Comparison of ENCODE assay signal across 17 cellular contexts in the genomic region with DNA sequence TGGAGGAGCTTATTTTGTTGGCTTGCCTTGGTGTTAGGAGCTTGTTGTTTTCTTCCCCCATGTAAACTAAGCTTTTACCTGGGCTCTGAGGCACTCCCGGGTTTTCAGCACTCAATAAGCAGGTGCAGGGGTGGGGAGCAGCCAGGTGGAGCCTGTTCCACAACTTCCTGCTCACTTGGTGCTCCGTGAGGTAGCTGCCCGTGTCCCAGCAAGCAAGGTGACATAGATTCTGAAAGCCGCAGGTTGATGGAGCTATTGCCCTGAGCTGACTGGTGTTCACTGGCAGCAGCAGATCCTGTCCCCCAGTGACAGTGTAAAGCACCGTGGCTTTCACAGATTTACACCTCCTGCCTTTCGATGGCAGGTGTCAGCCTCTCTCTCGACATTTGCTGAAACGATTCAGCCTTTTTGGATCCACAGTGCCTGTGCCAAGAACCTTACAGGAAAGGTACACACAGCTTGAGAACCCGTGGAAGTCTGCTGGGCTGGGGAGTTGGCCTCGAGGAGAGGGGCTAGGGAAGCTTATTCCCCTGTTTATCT.
DNase-seq lines count a peak whose midpoint lies in the region; TF ChIP-seq lines count a peak whose summit lies in the region.
"Had no signal": no experiment of that assay in that cellular context is flagged by ENCODE, and none has a peak within 500 bp of the region (broad histone marks: within the 10 kb centered on the region; RNA-seq: fewer than 3 reads in every experiment).

No MANE protein-coding gene starts in this region.

- POLR2A ChIA-PET in SK-N-SH (lab: Yijun Ruan, JAX): no interaction called here

- H3K4me3 ChIP-seq in SK-N-SH (ENCODE audit: low read depth in 2 of 2, low read length in 1 of 2) (no peak overlapping the region), tibial nerve (no peak overlapping the region)

- WGBS in SK-N-SH (ENCODE audit: low lambda C conversion rate): 38% methylated on average over 7 of the region's 10 CpGs
- 74 to 85% methylated on average over 9 to 10 of the region's 10 CpGs for WGBS in tibial nerve, 2 donors

- TF ChIP-seq POLR2A in tibial nerve (IDR thresholded peaks at IDR 0.05): no peak

- H2AFZ ChIP-seq in SK-N-SH (ENCODE audit: low read depth): no peak overlapping the region

- TF ChIP-seq RAD21 in SK-N-SH (IDR thresholded peaks at IDR 0.05; ENCODE audit: low read length): no peak

- no peaks in the 10 kb centered on the region for H3K36me3 Mint-ChIP-seq in nephron progenitor cell (ENCODE audit: low read depth)
- H3K36me3 Mint-ChIP-seq: activated naive CD8-positive, alpha-beta T cell treated with anti-CD3 and anti-CD28 coated beads, Interleukin-2, amount 10 ng/mL, durations not matched to agents 7 days and 5 days had no signal

- H3K9me3 ChIP-seq in SK-N-SH (no peaks in the 10 kb centered on the region), tibial nerve (no peaks in the 10 kb centered on the region)

- no peaks in the 10 kb centered on the region for H3K79me2 ChIP-seq in SK-N-SH (ENCODE audit: insufficient read depth)

- no peak overlapping the region for H3K9ac ChIP-seq in SK-N-SH
- H3K9ac ChIP-seq: KMS-11 had no signal

- TF ChIP-seq CTCF in VCaP (conservative IDR thresholded peaks at IDR 0.05): peak; percentile 32
- no peak for TF ChIP-seq CTCF in SK-N-SH (IDR thresholded peaks at IDR 0.05)
- no peak for TF ChIP-seq CTCF in nephron progenitor cell (IDR thresholded peaks at IDR 0.05)
- TF ChIP-seq CTCF in tibial nerve (IDR thresholded peaks at IDR 0.05): no peak

- H3K9me2 ChIP-seq in SK-N-SH: no peaks in the 10 kb centered on the region

- no peaks in the 10 kb centered on the region for H3K27me3 ChIP-seq in SK-N-SH (ENCODE audit: insufficient read depth)
- H3K27me3 ChIP-seq in tibial nerve: no peaks in the 10 kb centered on the region

- H3K4me1 Mint-ChIP-seq in nephron progenitor cell: peaks cover 48% of the 10 kb centered on the region
- H3K4me1 Mint-ChIP-seq: activated CD4-positive, alpha-beta T cell treated with anti-CD3 and anti-CD28 coated beads for 36 hours had no signal

- H3K4me3 Mint-ChIP-seq in nephron progenitor cell: no peak overlapping the region
- H3K4me3 Mint-ChIP-seq: activated CD4-positive, alpha-beta T cell treated with anti-CD3 and anti-CD28 coated beads for 36 hours; activated naive CD8-positive, alpha-beta T cell treated with anti-CD3 and anti-CD28 coated beads, Interleukin-2, amount 10 ng/mL, durations not matched to agents 7 days and 5 days; brain had no signal

- no peak overlapping the region for H3K27ac Mint-ChIP-seq in nephron progenitor cell
- H3K27ac Mint-ChIP-seq: activated CD4-positive, alpha-beta T cell treated with anti-CD3 and anti-CD28 coated beads for 36 hours; activated naive CD8-positive, alpha-beta T cell treated with anti-CD3 and anti-CD28 coated beads, Interleukin-2, amount 10 ng/mL, durations not matched to agents 7 days and 5 days; brain had no signal

- TF ChIP-seq EP300 in SK-N-SH (IDR thresholded peaks at IDR 0.05; ENCODE audit: borderline replicate concordance in 1 of 2, low read depth in 1 of 2, low read length in 1 of 2) (no peak), tibial nerve (IDR thresholded peaks at IDR 0.05) (no peak)

- CTCF ChIA-PET in SK-N-SH (lab: Yijun Ruan, JAX): interaction anchor here (1.8 kb wide), 1 partner anchor 84 kb away, joined by 6 read pairs; no protein-coding TSS in a partner anchor

- H3K36me3 ChIP-seq in SK-N-SH (replicated peaks in 1 of 2; ENCODE audit: control insufficient read depth in 1 of 2, insufficient read depth in 2 of 2, low read length in 1 of 2): no peaks in the 10 kb centered on the region
- no peaks in the 10 kb centered on the region for H3K36me3 ChIP-seq in tibial nerve

- H3F3A ChIP-seq in SK-N-SH (replicated peaks; ENCODE audit: insufficient read depth): no peaks in the 10 kb centered on the region

- H3K27ac ChIP-seq in VCaP: peak overlapping the region; percentile 72
- H3K27ac ChIP-seq in SK-N-SH (ENCODE audit: low read depth in 2 of 2, low read length in 1 of 2): no peak overlapping the region
- H3K27ac ChIP-seq in tibial nerve: no peak overlapping the region
- H3K27ac ChIP-seq: KMS-11 had no signal

- peaks cover 18% of the 10 kb centered on the region for H3K27me3 Mint-ChIP-seq in nephron progenitor cell (ENCODE audit: low read depth, poor library complexity)
- H3K27me3 Mint-ChIP-seq: brain had no signal

- no peaks in the 10 kb centered on the region for H4K20me1 ChIP-seq in SK-N-SH (ENCODE audit: insufficient read depth)

- peak; percentile 9 for DNase-seq in DMS53 treated with DMSO at 0.1 percent for 48 hours (lab: John Stamatoyannopoulos, UW; ENCODE audit: unreplicated experiment)
- peak; percentile 72 for DNase-seq in NCI-H2029 (lab: John Stamatoyannopoulos, UW)
- DNase-seq in mucosa of gallbladder (ENCODE audit: low spot score): peak; percentile 51
- DNase-seq in SK-N-SH: no peak
- DNase-seq in nephron progenitor cell: no peak
- no peak for DNase-seq in tibial nerve (ENCODE audit: low spot score in 2 of 2)
- DNase-seq in occipital lobe (lab: John Stamatoyannopoulos, UW): no peak
- DNase-seq: activated CD4-positive, alpha-beta T cell treated with anti-CD3 and anti-CD28 coated beads for 36 hours; activated naive CD8-positive, alpha-beta T cell treated with anti-CD3 and anti-CD28 coated beads, Interleukin-2, amount 10 ng/mL, durations not matched to agents 7 days and 5 days; dermis blood vessel endothelial cell; DND-41; midbrain; NCI-H2227 treated with DMSO at 0.1 percent for 48 hours; stimulated activated CD4-positive, alpha-beta T cell treated with anti-CD3 and anti-CD28 coated beads, Interleukin-12 subunit alpha, Interleukin-12 subunit beta, amount 100 ng/mL, for 4 hours had no signal

- H3K9me3 Mint-ChIP-seq in nephron progenitor cell: peaks cover 6% of the 10 kb centered on the region
- H3K9me3 Mint-ChIP-seq: activated naive CD8-positive, alpha-beta T cell treated with anti-CD3 and anti-CD28 coated beads, Interleukin-2, amount 10 ng/mL, durations not matched to agents 7 days and 5 days had no signal

- no peak overlapping the region for H3K4me2 ChIP-seq in SK-N-SH
- H3K4me2 ChIP-seq: KMS-11 had no signal

- H3K4me1 ChIP-seq in SK-N-SH (ENCODE audit: control insufficient read depth in 1 of 2, insufficient read depth in 2 of 2, low read depth in 1 of 2, low read length in 1 of 2): no peaks in the 10 kb centered on the region
- peaks cover 0 to 19% (median 7%) of the 10 kb centered on the region in 4 donors for H3K4me1 ChIP-seq in tibial nerve

TF ChIP-seq in SK-N-SH, 30 proteins besides CTCF, POLR2A, EP300 and RAD21:
- TF ChIP-seq JUND (IDR thresholded peaks at IDR 0.05) (no peak), TAF1 (IDR thresholded peaks at IDR 0.05; ENCODE audit: borderline replicate concordance, low read depth, low read length) (no peak)

Comparison
In these comparisons a context has a peak if more than half of its experiments do, and no peak if none do; other contexts are left out.
1. DNase-seq: peak in DMS53 treated with DMSO at 0.1 percent for 48 hours (single experiment), NCI-H2029 (single experiment) and mucosa of gallbladder (single experiment); none in SK-N-SH (single experiment), nephron progenitor cell (single experiment), tibial nerve (0 of 2) and occipital lobe (single experiment).